ENCODE assay signal across 1 cellular context in the genomic region with DNA sequence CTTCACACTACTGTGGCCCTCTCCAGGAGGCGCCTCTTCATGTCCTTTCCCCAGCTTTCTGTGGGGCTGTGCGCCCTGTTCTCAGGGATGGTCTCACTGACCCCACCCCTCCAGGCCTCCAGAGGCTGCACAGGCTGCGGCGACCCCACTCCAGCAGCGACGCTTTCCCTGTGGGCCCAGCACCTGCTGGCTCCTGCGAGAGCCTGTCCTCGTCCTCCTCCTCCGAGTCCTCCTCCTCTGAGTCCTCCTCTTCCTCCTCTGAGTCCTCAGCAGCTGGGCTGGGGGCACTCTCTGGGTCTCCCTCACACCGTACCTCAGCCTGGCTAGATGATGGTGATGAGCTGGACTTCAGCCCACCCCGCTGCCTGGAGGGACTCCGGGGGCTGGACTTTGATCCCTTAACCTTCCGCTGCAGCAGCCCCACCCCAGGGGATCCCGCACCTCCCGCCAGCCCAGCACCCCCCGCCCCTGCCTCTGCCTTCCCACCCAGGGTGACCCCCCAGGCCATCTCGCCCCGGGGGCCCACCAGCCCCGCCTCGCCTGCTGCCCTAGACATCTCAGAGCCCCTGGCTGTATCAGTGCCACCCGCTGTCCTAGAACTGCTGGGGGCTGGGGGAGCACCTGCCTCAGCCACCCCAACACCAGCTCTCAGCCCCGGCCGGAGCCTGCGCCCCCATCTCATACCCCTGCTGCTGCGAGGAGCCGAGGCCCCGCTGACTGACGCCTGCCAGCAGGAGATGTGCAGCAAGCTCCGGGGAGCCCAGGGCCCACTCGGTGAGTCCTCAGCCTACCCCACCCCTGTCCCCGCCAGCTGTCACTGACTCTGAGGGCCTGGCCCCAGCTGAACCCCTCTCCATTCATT.
TF ChIP-seq lines count a peak whose summit lies in the region.

No MANE protein-coding gene starts in this region.

TF ChIP-seq in HepG2, 621 proteins besides CTCF, POLR2A, EP300 and RAD21 (continued from another document):
- TF ChIP-seq ZNF883 (CRISPR knock-in tag; IDR thresholded peaks at IDR 0.05; ENCODE audit: not compliant biosample characterization) (peak; percentile 34), ZNF83 (CRISPR knock-in tag; IDR thresholded peaks at IDR 0.05; ENCODE audit: borderline replicate concordance) (no peak), SMAD1 (CRISPR knock-in tag; IDR thresholded peaks at IDR 0.05; ENCODE audit: borderline replicate concordance, low read depth) (no peak), ZNF296 (CRISPR knock-in tag; conservative IDR thresholded peaks at IDR 0.05) (no peak), MYC (CRISPR knock-in tag; IDR thresholded peaks at IDR 0.05; ENCODE audit: borderline replicate concordance) (no peak), JUNB (CRISPR knock-in tag; IDR thresholded peaks at IDR 0.05; ENCODE audit: borderline replicate concordance) (no peak), ZNF672 (CRISPR knock-in tag; IDR thresholded peaks at IDR 0.05) (no peak), ZFP90 (CRISPR knock-in tag; IDR thresholded peaks at IDR 0.05; ENCODE audit: borderline replicate concordance) (no peak), ZNF713 (CRISPR knock-in tag; IDR thresholded peaks at IDR 0.05) (no peak), ARID2 (CRISPR knock-in tag; IDR thresholded peaks at IDR 0.05; ENCODE audit: borderline replicate concordance) (no peak), ZNF615 (CRISPR knock-in tag; IDR thresholded peaks at IDR 0.05; ENCODE audit: borderline replicate concordance) (no peak), SAP130 (CRISPR knock-in tag; IDR thresholded peaks at IDR 0.05; ENCODE audit: low read depth) (peak; percentile 23; the same call in 1 of the 2 replicates), KLF12 (CRISPR knock-in tag; IDR thresholded peaks at IDR 0.05; ENCODE audit: borderline replicate concordance) (0 out of 2 replicates have a peak, but pooled peaks have one; percentile 37), RELA (CRISPR knock-in tag; IDR thresholded peaks at IDR 0.05) (no peak), MBNL3 (CRISPR knock-in tag; conservative IDR thresholded peaks at IDR 0.05) (no peak), ZNF747 (CRISPR knock-in tag; IDR thresholded peaks at IDR 0.05; ENCODE audit: borderline replicate concordance) (no peak), ELF4 (CRISPR knock-in tag; IDR thresholded peaks at IDR 0.05; ENCODE audit: borderline replicate concordance) (no peak), ERF (CRISPR knock-in tag; IDR thresholded peaks at IDR 0.05) (0 out of 2 replicates have a peak, but pooled peaks have one; percentile 31), CENPT (CRISPR knock-in tag; IDR thresholded peaks at IDR 0.05; ENCODE audit: low read depth) (no peak), RARG (CRISPR knock-in tag; IDR thresholded peaks at IDR 0.05; ENCODE audit: low read depth) (no peak), SNAI1 (CRISPR knock-in tag; IDR thresholded peaks at IDR 0.05; ENCODE audit: borderline replicate concordance) (no peak), FOSL1 (CRISPR knock-in tag; IDR thresholded peaks at IDR 0.05; ENCODE audit: borderline replicate concordance) (no peak)
- TF ChIP-seq, protein P1, sequence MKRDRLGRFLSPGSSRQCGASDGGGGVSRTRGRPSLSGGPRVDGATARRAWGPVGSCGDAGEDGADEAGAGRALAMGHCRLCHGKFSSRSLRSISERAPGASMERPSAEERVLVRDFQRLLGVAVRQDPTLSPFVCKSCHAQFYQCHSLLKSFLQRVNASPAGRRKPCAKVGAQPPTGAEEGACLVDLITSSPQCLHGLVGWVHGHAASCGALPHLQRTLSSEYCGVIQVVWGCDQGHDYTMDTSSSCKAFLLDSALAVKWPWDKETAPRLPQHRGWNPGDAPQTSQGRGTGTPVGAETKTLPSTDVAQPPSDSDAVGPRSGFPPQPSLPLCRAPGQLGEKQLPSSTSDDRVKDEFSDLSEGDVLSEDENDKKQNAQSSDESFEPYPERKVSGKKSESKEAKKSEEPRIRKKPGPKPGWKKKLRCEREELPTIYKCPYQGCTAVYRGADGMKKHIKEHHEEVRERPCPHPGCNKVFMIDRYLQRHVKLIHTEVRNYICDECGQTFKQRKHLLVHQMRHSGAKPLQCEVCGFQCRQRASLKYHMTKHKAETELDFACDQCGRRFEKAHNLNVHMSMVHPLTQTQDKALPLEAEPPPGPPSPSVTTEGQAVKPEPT (CRISPR knock-in tag; IDR thresholded peaks at IDR 0.05; ENCODE audit: low read depth) = no peak
- TF ChIP-seq, protein P2, sequence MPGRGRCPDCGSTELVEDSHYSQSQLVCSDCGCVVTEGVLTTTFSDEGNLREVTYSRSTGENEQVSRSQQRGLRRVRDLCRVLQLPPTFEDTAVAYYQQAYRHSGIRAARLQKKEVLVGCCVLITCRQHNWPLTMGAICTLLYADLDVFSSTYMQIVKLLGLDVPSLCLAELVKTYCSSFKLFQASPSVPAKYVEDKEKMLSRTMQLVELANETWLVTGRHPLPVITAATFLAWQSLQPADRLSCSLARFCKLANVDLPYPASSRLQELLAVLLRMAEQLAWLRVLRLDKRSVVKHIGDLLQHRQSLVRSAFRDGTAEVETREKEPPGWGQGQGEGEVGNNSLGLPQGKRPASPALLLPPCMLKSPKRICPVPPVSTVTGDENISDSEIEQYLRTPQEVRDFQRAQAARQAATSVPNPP (CRISPR knock-in tag; IDR thresholded peaks at IDR 0.05) = no peak
